In genomic region chr18:60090170-60090569, GRCh38 we compare ENCODE assay signal across 11 cellular contexts.
DNase-seq lines count a peak whose midpoint lies in the region; ATAC-seq, FAIRE-seq and TF ChIP-seq lines count a peak whose summit lies in the region.
"Had no signal": no experiment of that assay in that cellular context is flagged by ENCODE, and none has a peak within 500 bp of the region (broad histone marks: within the 10 kb centered on the region; RNA-seq: fewer than 3 reads in every experiment).

No MANE protein-coding gene starts in this region.

- no peaks in the 10 kb centered on the region for H3K36me3 ChIP-seq in HepG2 (replicated peaks in 1 of 2; ENCODE audit: control insufficient read depth in 1 of 2, insufficient read depth in 2 of 2, low read length in 2 of 2)
- H3K36me3 ChIP-seq in right lobe of liver = no peaks in the 10 kb centered on the region
- no peaks in the 10 kb centered on the region for H3K36me3 ChIP-seq in brain microvascular endothelial cell (replicated peaks)

- H3K4me2 ChIP-seq in HepG2 (ENCODE audit: low read depth, low read length) = no peak overlapping the region

- H3K4me1 ChIP-seq in HepG2 (ENCODE audit: insufficient read depth, low read length) = no peaks in the 10 kb centered on the region
- no peaks in the 10 kb centered on the region for H3K4me1 ChIP-seq in right lobe of liver

- H3K27ac ChIP-seq in HepG2 (ENCODE audit: extremely low read length, insufficient read depth, low read length) (no peak overlapping the region), right lobe of liver (no peak overlapping the region), brain microvascular endothelial cell (no peak overlapping the region)

- no peaks in the 10 kb centered on the region for H3K79me2 ChIP-seq in HepG2 (ENCODE audit: insufficient read depth, low read length)

- intact Hi-C loops in HepG2 (cut with micrococcal nuclease; ENCODE audit: unreplicated experiment) (loop anchor here (2.0 kb wide), 1 partner anchor 325 kb away; no protein-coding TSS in a partner anchor), right lobe of liver (cut with DNase I) (no loop called here)

- peak; percentile 39 for FAIRE-seq in HepG2 (lab: Jason Lieb, UNC)

- in situ Hi-C loops in HepG2 (cut with HindIII; ENCODE audit: extremely low pct_ligation_motif_present, low pct_unique_long_range_greater_than_20kb) = no loop called here
- in situ Hi-C loops in brain microvascular endothelial cell (cut with HindIII; ENCODE audit: low pct_ligation_motif_present, low sequenced_read_pairs) = no loop called here

- H3K27me3 ChIP-seq in HepG2 (ENCODE audit: control insufficient read depth in 1 of 2, insufficient read depth in 2 of 2, low read length in 2 of 2) (no peaks in the 10 kb centered on the region), right lobe of liver (no peaks in the 10 kb centered on the region), brain microvascular endothelial cell (replicated peaks) (no peaks in the 10 kb centered on the region)

- H3K4me3 ChIP-seq in HepG2 (replicated peaks in 1 of 3; ENCODE audit: insufficient read depth in 1 of 3, low read depth in 2 of 3, low read length in 3 of 3) (no peak overlapping the region), right lobe of liver (no peak overlapping the region), brain microvascular endothelial cell (ENCODE audit: low read depth, low read length) (no peak overlapping the region)

- no peak overlapping the region for H2AFZ ChIP-seq in HepG2 (ENCODE audit: low read length)

- H3K4me1 Mint-ChIP-seq in nephron progenitor cell = no peaks in the 10 kb centered on the region
- H3K4me1 Mint-ChIP-seq: brain had no signal

- BruUV-seq in HepG2 (replicated peaks; lab: Mats Ljungman, UMichigan) = no TSS peak

- WGBS in HepG2 (ENCODE audit: low lambda C conversion rate) = 19% methylated on average over 7 of the region's 7 CpGs
- WGBS in right lobe of liver (ENCODE audit: insufficient coverage, low coverage, low lambda C conversion rate, missing lambda C conversion rate) = 17% methylated on average over 7 of the region's 7 CpGs

- no peaks in the 10 kb centered on the region for H4K20me1 ChIP-seq in HepG2 (ENCODE audit: insufficient read depth, low read length)

- H3K27me3 Mint-ChIP-seq in nephron progenitor cell (ENCODE audit: low read depth, poor library complexity) = peaks cover 3% of the 10 kb centered on the region

- DNase-seq in HepG2 (ENCODE audit: low spot score) (no peak), right lobe of liver (no peak), brain microvascular endothelial cell (no peak), GM03348 (ENCODE audit: low spot score) (no peak), nephron progenitor cell (no peak), 8988T (no peak)
- DNase-seq: C1 segment of cervical spinal cord, glutamatergic neuron had no signal

- CTCF ChIA-PET in HepG2 (lab: Yijun Ruan, JAX; ENCODE audit: low intra/inter-chr PET ratio, low total read pairs) = no interaction called here

- no peak for TF ChIP-seq RAD21 in HepG2 (CRISPR knock-in tag; IDR thresholded peaks at IDR 0.05)

- ATAC-seq in HepG2 (no peak), right lobe of liver (no peak), HG03457 (IDR thresholded peaks at IDR 0.05; ENCODE audit: unreplicated experiment) (peak; percentile 72), HG03442 (IDR thresholded peaks at IDR 0.05; ENCODE audit: unreplicated experiment) (no peak)

- H3K9me3 ChIP-seq in HepG2 (ENCODE audit: low read length) (peaks cover 6% of the 10 kb centered on the region; the same call in 1 of the 2 replicates), right lobe of liver (no peaks in the 10 kb centered on the region)

- TF ChIP-seq EP300 in HepG2 (IDR thresholded peaks at IDR 0.05; ENCODE audit: low read depth in 2 of 2, low read length in 2 of 2) = no peak
- no peak for TF ChIP-seq EP300 in HepG2 (CRISPR knock-in tag; IDR thresholded peaks at IDR 0.05; ENCODE audit: borderline replicate concordance)

- H3K36me3 Mint-ChIP-seq in nephron progenitor cell (ENCODE audit: low read depth) = no peaks in the 10 kb centered on the region
- H3K36me3 Mint-ChIP-seq: brain had no signal

- no peak overlapping the region for H3K27ac Mint-ChIP-seq in nephron progenitor cell
- H3K27ac Mint-ChIP-seq: brain had no signal

- TF ChIP-seq POLR2A in HepG2 (IDR thresholded peaks at IDR 0.05; ENCODE audit: insufficient read depth in 1 of 2, low read depth in 2 of 2, low read length in 2 of 2) = no peak
- no peak for TF ChIP-seq POLR2A in right lobe of liver (IDR thresholded peaks at IDR 0.05)

- H3K4me3 Mint-ChIP-seq in nephron progenitor cell = no peak overlapping the region
- H3K4me3 Mint-ChIP-seq: brain had no signal

- H3K9ac ChIP-seq in HepG2 (ENCODE audit: insufficient read depth, low read depth, low read length) = no peak overlapping the region

- peaks cover 4% of the 10 kb centered on the region for H3K9me3 Mint-ChIP-seq in nephron progenitor cell

- POLR2A ChIA-PET in HepG2 (lab: Yijun Ruan, JAX) = no interaction called here

- TF ChIP-seq CTCF in HepG2 (CRISPR knock-in tag; IDR thresholded peaks at IDR 0.05) = no peak
- TF ChIP-seq CTCF in right lobe of liver (IDR thresholded peaks at IDR 0.05) = no peak
- TF ChIP-seq CTCF in brain microvascular endothelial cell (IDR thresholded peaks at IDR 0.05; ENCODE audit: low read depth, low read length, missing control alignments) = peak; percentile 8
- TF ChIP-seq CTCF in nephron progenitor cell (IDR thresholded peaks at IDR 0.05) = no peak

TF ChIP-seq in HepG2, 621 proteins besides CTCF, POLR2A, EP300 and RAD21 (continues in another document):
- TF ChIP-seq ZNF512 (CRISPR knock-in tag; IDR thresholded peaks at IDR 0.05) (no peak), ZGPAT (CRISPR knock-in tag; IDR thresholded peaks at IDR 0.05) (no peak), NRL (CRISPR knock-in tag; IDR thresholded peaks at IDR 0.05; ENCODE audit: borderline replicate concordance) (no peak), HINFP (CRISPR knock-in tag; IDR thresholded peaks at IDR 0.05; ENCODE audit: low read depth) (no peak), NFKBIZ (CRISPR knock-in tag; IDR thresholded peaks at IDR 0.05) (no peak), ZNF205 (CRISPR knock-in tag; IDR thresholded peaks at IDR 0.05) (no peak), ZSCAN12 (CRISPR knock-in tag; IDR thresholded peaks at IDR 0.05) (no peak), TBP (CRISPR knock-in tag; IDR thresholded peaks at IDR 0.05) (no peak), BCLAF1 (IDR thresholded peaks at IDR 0.05) (no peak), THAP11 (CRISPR knock-in tag; IDR thresholded peaks at IDR 0.05) (no peak), ZKSCAN1 (IDR thresholded peaks at IDR 0.05; ENCODE audit: low read length) (no peak), GPN1 (CRISPR knock-in tag; IDR thresholded peaks at IDR 0.05; ENCODE audit: borderline replicate concordance) (no peak)
